Comparison of ENCODE assay signal across 21 cellular contexts in genomic region chr17:1776328-1776727, GRCh38. TPM values are rescaled to one million over a fixed set of nuclear protein-coding genes. Genes with fewer than 3 reads are reported as not detected.
DNase-seq lines count a peak whose midpoint lies in the region; ATAC-seq and TF ChIP-seq lines count a peak whose summit lies in the region.
"Had no signal": no experiment of that assay in that cellular context is flagged by ENCODE, and none has a peak within 500 bp of the region (broad histone marks: within the 10 kb centered on the region; RNA-seq: fewer than 3 reads in every experiment).

No MANE protein-coding gene starts in this region.

- no peaks in the 10 kb centered on the region for H3K9me2 ChIP-seq in hepatocyte (replicated peaks; ENCODE audit: insufficient read depth)

- H3K36me3 ChIP-seq in hepatocyte (replicated peaks; ENCODE audit: insufficient read depth, low read depth), result no peaks in the 10 kb centered on the region

- no peak overlapping the region for H3K56ac ChIP-seq in H9 (ENCODE audit: insufficient read length, low read depth, low read length)

- no peak for DNase-seq in activated naive CD8-positive, alpha-beta T cell treated with anti-CD3 and anti-CD28 coated beads for 36 hours
- DNase-seq in H9, result no peak
- DNase-seq in hepatocyte (ENCODE audit: low spot score), result no peak
- DNase-seq in stimulated activated effector memory CD8-positive, alpha-beta T cell treated with anti-CD3 and anti-CD28 coated beads, Interleukin-12 subunit alpha, Interleukin-12 subunit beta, amount 100 ng/mL, for 72 hours (ENCODE audit: low spot score in 2 of 2), result no peak
- DNase-seq in mesenteric fat pad (ENCODE audit: low spot score), result no peak
- no peak for DNase-seq in dorsolateral prefrontal cortex
- no peak for DNase-seq in activated naive CD4-positive, alpha-beta T cell treated with Interleukin-2 at 50 U/mL for 16 hours
- DNase-seq: CD4-positive, alpha-beta T cell; DMS153; GDM1; HFFc6; KG1; NCI-H1417; NCI-H187; NCI-H2107; NCI-H226; NCI-H524; NCI-H82; PC-3; RPMI8226 had no signal

- H3K36me3 Mint-ChIP-seq in activated naive CD8-positive, alpha-beta T cell, result no peaks in the 10 kb centered on the region
- peaks cover 2% of the 10 kb centered on the region for H3K36me3 Mint-ChIP-seq in activated naive CD8-positive, alpha-beta T cell treated with anti-CD3 and anti-CD28 coated beads for 36 hours
- peaks cover 10 to 55% (median 52%) of the 10 kb centered on the region in 3 experiments; a peak in 5 of 7 replicates for H3K36me3 Mint-ChIP-seq in H9 (ENCODE audit: insufficient read depth in 1 of 3, low read depth in 3 of 3)
- peaks cover 22% of the 10 kb centered on the region for H3K36me3 Mint-ChIP-seq in stimulated activated effector memory CD8-positive, alpha-beta T cell treated with anti-CD3 and anti-CD28 coated beads, Interleukin-12 subunit alpha, Interleukin-12 subunit beta, amount 100 ng/mL, for 72 hours

- no CpG with 5 or more reads among the region's 10 CpGs for WGBS in H9 (ENCODE audit: extremely low coverage, insufficient read length, low lambda C conversion rate)
- 90% methylated on average over 10 of the region's 10 CpGs for WGBS in hepatocyte (ENCODE audit: low lambda C conversion rate, missing lambda C conversion rate)

- H3K4me1 ChIP-seq in H9 (ENCODE audit: insufficient read depth, low read length), result no peaks in the 10 kb centered on the region
- H3K4me1 ChIP-seq in hepatocyte (ENCODE audit: insufficient read depth), result peaks cover 25% of the 10 kb centered on the region

- no peak overlapping the region for H3T11ph ChIP-seq in H9 (ENCODE audit: low read length)

- H3K27me3 ChIP-seq in H9 (ENCODE audit: insufficient read depth, low read length) (no peaks in the 10 kb centered on the region), hepatocyte (no peaks in the 10 kb centered on the region), dorsolateral prefrontal cortex (no peaks in the 10 kb centered on the region)

- H4K20me1 ChIP-seq in H9 (ENCODE audit: control insufficient read depth, insufficient read depth, insufficient read length), result no peaks in the 10 kb centered on the region
- H4K20me1 ChIP-seq in hepatocyte (ENCODE audit: insufficient read depth, poor library complexity, severe bottlenecking), result no peaks in the 10 kb centered on the region

- H2AFZ ChIP-seq in H9 (ENCODE audit: low read length) (no peak overlapping the region), hepatocyte (no peak overlapping the region)

- H3K4ac ChIP-seq in H9 (ENCODE audit: low read depth, low read length), result no peak overlapping the region

- no peak overlapping the region for H2BK120ac ChIP-seq in H9 (ENCODE audit: low read depth, low read length, poor library complexity, severe bottlenecking)

- no peak overlapping the region for H4K8ac ChIP-seq in H9 (replicated peaks; ENCODE audit: insufficient read length, low read depth, low read length)

- H3K23ac ChIP-seq in H9 (ENCODE audit: insufficient read length, low read depth, low read length), result no peak overlapping the region

- no peak overlapping the region for H3K14ac ChIP-seq in H9 (ENCODE audit: insufficient read depth, low read length)

- H3K18ac ChIP-seq in H9 (ENCODE audit: insufficient read length, low read depth, low read length), result no peak overlapping the region

- H3K9me3 Mint-ChIP-seq in activated naive CD8-positive, alpha-beta T cell (ENCODE audit: low read depth), result no peaks in the 10 kb centered on the region
- H3K9me3 Mint-ChIP-seq in activated naive CD8-positive, alpha-beta T cell treated with anti-CD3 and anti-CD28 coated beads for 36 hours, result no peaks in the 10 kb centered on the region
- no peaks in the 10 kb centered on the region for H3K9me3 Mint-ChIP-seq in H9
- H3K9me3 Mint-ChIP-seq in stimulated activated effector memory CD8-positive, alpha-beta T cell treated with anti-CD3 and anti-CD28 coated beads, Interleukin-12 subunit alpha, Interleukin-12 subunit beta, amount 100 ng/mL, for 72 hours, result no peaks in the 10 kb centered on the region
- H3K9me3 Mint-ChIP-seq: CD4-positive, alpha-beta T cell; HFFc6 had no signal

- H2BK5ac ChIP-seq in H9 (ENCODE audit: insufficient read length, low read length), result no peak overlapping the region

- no peaks in the 10 kb centered on the region for H3K79me1 ChIP-seq in H9 (ENCODE audit: insufficient read depth, low read depth, low read length, poor library complexity, severe bottlenecking)

- no peaks in the 10 kb centered on the region for H3K79me2 ChIP-seq in H9 (ENCODE audit: insufficient read depth, low read length)
- H3K79me2 ChIP-seq in hepatocyte, result no peaks in the 10 kb centered on the region

- no peak overlapping the region for H3K27ac ChIP-seq in H9 (ENCODE audit: insufficient read length, low read depth, low read length)
- peak overlapping the region; percentile 20 for H3K27ac ChIP-seq in hepatocyte
- no peak overlapping the region for H3K27ac ChIP-seq in dorsolateral prefrontal cortex

- no peaks in the 10 kb centered on the region for H3K23me2 ChIP-seq in H9 (ENCODE audit: insufficient read length, low read depth, low read length, poor library complexity, severe bottlenecking)

- H3K4me3 Mint-ChIP-seq in activated naive CD8-positive, alpha-beta T cell, result no peak overlapping the region
- H3K4me3 Mint-ChIP-seq in activated naive CD8-positive, alpha-beta T cell treated with anti-CD3 and anti-CD28 coated beads for 36 hours, result no peak overlapping the region
- H3K4me3 Mint-ChIP-seq in H9, result no peak overlapping the region
- H3K4me3 Mint-ChIP-seq in stimulated activated effector memory CD8-positive, alpha-beta T cell treated with anti-CD3 and anti-CD28 coated beads, Interleukin-12 subunit alpha, Interleukin-12 subunit beta, amount 100 ng/mL, for 72 hours, result no peak overlapping the region
- H3K4me3 Mint-ChIP-seq: CD4-positive, alpha-beta T cell; HFFc6 had no signal

- no peaks in the 10 kb centered on the region for H3K9me3 ChIP-seq in H9 (ENCODE audit: control insufficient read depth, low read depth, low read length)
- no peaks in the 10 kb centered on the region for H3K9me3 ChIP-seq in hepatocyte (ENCODE audit: low read depth)

- intact Hi-C loops in dorsolateral prefrontal cortex (cut with DNase I), result no loop called here

- H2AK5ac ChIP-seq in H9 (ENCODE audit: insufficient read length, low read length), result no peak overlapping the region

- no peak overlapping the region for H2BK12ac ChIP-seq in H9 (ENCODE audit: insufficient read length, low read depth, low read length)

- H2BK15ac ChIP-seq in H9 (ENCODE audit: low read depth, low read length), result no peak overlapping the region

- no peak overlapping the region for H4K5ac ChIP-seq in H9 (ENCODE audit: insufficient read length, low read depth, low read length)

- no peak overlapping the region for H4K91ac ChIP-seq in H9 (ENCODE audit: insufficient read length, low read depth, low read length)

- no peak for ATAC-seq in stimulated activated effector memory CD8-positive, alpha-beta T cell treated with anti-CD3 and anti-CD28 coated beads, Interleukin-12 subunit alpha, Interleukin-12 subunit beta, amount 100 ng/mL, for 72 hours
- ATAC-seq: PC-3 had no signal

- H3K9ac ChIP-seq in H9 (ENCODE audit: extremely low read depth, insufficient read length, low read length), result no peak overlapping the region

- H3K27me3 Mint-ChIP-seq in activated naive CD8-positive, alpha-beta T cell, result no peaks in the 10 kb centered on the region
- H3K27me3 Mint-ChIP-seq in activated naive CD8-positive, alpha-beta T cell treated with anti-CD3 and anti-CD28 coated beads for 36 hours, result no peaks in the 10 kb centered on the region
- H3K27me3 Mint-ChIP-seq in H9 (ENCODE audit: low read depth), result no peaks in the 10 kb centered on the region; the same call in 1 of the 2 replicates
- H3K27me3 Mint-ChIP-seq: CD4-positive, alpha-beta T cell had no signal

- H2BK20ac ChIP-seq in H9 (ENCODE audit: low read depth, low read length, poor library complexity, severe bottlenecking), result no peak overlapping the region

- no peak for TF ChIP-seq CTCF in H9 (conservative IDR thresholded peaks at IDR 0.05)
- no peak for TF ChIP-seq CTCF in hepatocyte (IDR thresholded peaks at IDR 0.05; ENCODE audit: poor library complexity)
- TF ChIP-seq CTCF in dorsolateral prefrontal cortex (IDR thresholded peaks at IDR 0.05 in 54 of 56, conservative IDR thresholded peaks at IDR 0.05 in 2 of 56; ENCODE audit: low read depth in 1 of 56, partially characterized antibody in 56 of 56), result no peak

- H3K4me2 ChIP-seq in H9 (ENCODE audit: insufficient read depth, insufficient read length, low read length) (no peak overlapping the region), hepatocyte (no peak overlapping the region)

- peaks cover 9% of the 10 kb centered on the region for H3K4me1 Mint-ChIP-seq in activated naive CD8-positive, alpha-beta T cell (ENCODE audit: low read depth)
- H3K4me1 Mint-ChIP-seq in activated naive CD8-positive, alpha-beta T cell treated with anti-CD3 and anti-CD28 coated beads for 36 hours, result peaks cover 4% of the 10 kb centered on the region
- no peaks in the 10 kb centered on the region; a peak in 1 of 4 replicates for H3K4me1 Mint-ChIP-seq in H9
- H3K4me1 Mint-ChIP-seq in stimulated activated effector memory CD8-positive, alpha-beta T cell treated with anti-CD3 and anti-CD28 coated beads, Interleukin-12 subunit alpha, Interleukin-12 subunit beta, amount 100 ng/mL, for 72 hours, result peaks cover 5% of the 10 kb centered on the region

- H3K27ac Mint-ChIP-seq in activated naive CD8-positive, alpha-beta T cell, result peak overlapping the region; percentile 46
- H3K27ac Mint-ChIP-seq in activated naive CD8-positive, alpha-beta T cell treated with anti-CD3 and anti-CD28 coated beads for 36 hours, result no peak overlapping the region
- peak overlapping the region in 2 of 3 experiments; percentile 12 to 40; a peak in 1 of 7 replicates for H3K27ac Mint-ChIP-seq in H9
- H3K27ac Mint-ChIP-seq in stimulated activated effector memory CD8-positive, alpha-beta T cell treated with anti-CD3 and anti-CD28 coated beads, Interleukin-12 subunit alpha, Interleukin-12 subunit beta, amount 100 ng/mL, for 72 hours, result peak overlapping the region; percentile 65
- H3K27ac Mint-ChIP-seq: CD4-positive, alpha-beta T cell; HFFc6 had no signal

- H3K4me3 ChIP-seq in hepatocyte (no peak overlapping the region), dorsolateral prefrontal cortex (no peak overlapping the region)

RNA-seq across cellular contexts. Expression of gene SERPINF1, which starts 14.5 kb away (rescaled TPM):
- 1 to 10 TPM; 1.8 to 4.4 TPM for total RNA-seq in activated naive CD8-positive, alpha-beta T cell treated with anti-CD3 and anti-CD28 coated beads for 36 hours
- total RNA-seq in H9 (2021) (19.6 and 22.5 TPM in 2 replicates), hepatocyte (1,201 and 1,404 TPM in 2 replicates), mesenteric fat pad (1,175 TPM), dorsolateral prefrontal cortex (100 to 1,000 TPM in 32 of 120 experiments, 10 to 100 TPM in 88; 32.7 to 130 (median 83.9) TPM)
- polyA plus RNA-seq in hepatocyte, result 739 and 774 TPM in 2 replicates

RNA-seq across cellular contexts. Expression of gene SERPINF2, which starts 33.7 kb away (rescaled TPM):
- total RNA-seq in activated naive CD8-positive, alpha-beta T cell treated with anti-CD3 and anti-CD28 coated beads for 36 hours, result under 1 TPM; 0.08 to 0.12 TPM
- total RNA-seq in H9 (2021), result 0.50 and 0.68 TPM in 2 replicates
- 127 and 140 TPM in 2 replicates for total RNA-seq in hepatocyte
- 127 and 164 TPM in 2 replicates for polyA plus RNA-seq in hepatocyte
- 29.3 TPM for total RNA-seq in mesenteric fat pad
- 1 to 10 TPM in 115 of 120 experiments, under 1 TPM in 5; 0.48 to 7.8 (median 2.1) TPM for total RNA-seq in dorsolateral prefrontal cortex
- total RNA-seq: HFFc6 had no signal

RNA-seq across cellular contexts. Expression of gene WDR81, which starts 51.8 kb away (rescaled TPM):
- total RNA-seq in activated naive CD8-positive, alpha-beta T cell treated with anti-CD3 and anti-CD28 coated beads for 36 hours, result 10 to 100 TPM; 15.2 to 15.5 TPM
- total RNA-seq in H9 (2021), result 20.2 and 22.5 TPM in 2 replicates
- 16.9 and 24.4 TPM in 2 replicates for total RNA-seq in hepatocyte
- polyA plus RNA-seq in hepatocyte, result 24.0 and 27.6 TPM in 2 replicates
- 47.4 TPM for total RNA-seq in mesenteric fat pad
- 10 to 100 TPM; 12.9 to 29.4 (median 19.8) TPM for total RNA-seq in dorsolateral prefrontal cortex

RNA-seq across cellular contexts. Expression of gene SMYD4, which starts 53.4 kb away (rescaled TPM):
- total RNA-seq in activated naive CD8-positive, alpha-beta T cell treated with anti-CD3 and anti-CD28 coated beads for 36 hours, result 10 to 100 TPM; 20.0 to 21.0 TPM
- total RNA-seq in H9 (2021) (28.8 and 29.0 TPM in 2 replicates), hepatocyte (8.7 and 11.4 TPM in 2 replicates), mesenteric fat pad (23.6 TPM), dorsolateral prefrontal cortex (10 to 100 TPM; 13.6 to 30.4 (median 20.5) TPM)
- polyA plus RNA-seq in hepatocyte, result 8.5 and 9.5 TPM in 2 replicates

RNA-seq across cellular contexts. Expression of gene RPA1, which starts 53.5 kb away (rescaled TPM):
- 100 to 1,000 TPM; 207 to 217 TPM for total RNA-seq in activated naive CD8-positive, alpha-beta T cell treated with anti-CD3 and anti-CD28 coated beads for 36 hours
- total RNA-seq in H9 (2021), result 215 and 220 TPM in 2 replicates
- total RNA-seq in hepatocyte, result 15.2 and 17.6 TPM in 2 replicates
- 32.4 and 33.6 TPM in 2 replicates for polyA plus RNA-seq in hepatocyte
- 79.4 TPM for total RNA-seq in mesenteric fat pad
- 100 to 1,000 TPM in 2 of 120 experiments, 10 to 100 TPM in 118; 54.2 to 102 (median 73.3) TPM for total RNA-seq in dorsolateral prefrontal cortex
